25 cellular contexts compared by ENCODE assay signal in genomic region chr3:11224010-11224409, GRCh38. TPM values are rescaled to one million over a fixed set of nuclear protein-coding genes. Genes with fewer than 3 reads are reported as not detected.
DNase-seq lines count a peak whose midpoint lies in the region; ATAC-seq, FAIRE-seq and TF ChIP-seq lines count a peak whose summit lies in the region.
"Had no signal": no experiment of that assay in that cellular context is flagged by ENCODE, and none has a peak within 500 bp of the region (broad histone marks: within the 10 kb centered on the region; RNA-seq: fewer than 3 reads in every experiment).

No MANE protein-coding gene starts in this region.

- H3K79me2 ChIP-seq in Karpas-422 (ENCODE audit: low read length), result peaks cover 44% of the 10 kb centered on the region

- WGBS in small intestine, 3 donors, result 74 to 82% (median 80%) methylated on average over 3 of the region's 3 CpGs

- no peak overlapping the region for H3K4me3 ChIP-seq in Karpas-422 (ENCODE audit: low read length)
- no peak overlapping the region for H3K4me3 ChIP-seq in ascending aorta
- H3K4me3 ChIP-seq in small intestine (ENCODE audit: low read depth in 1 of 2, low read length in 2 of 2), result no peak overlapping the region
- no peak overlapping the region for H3K4me3 ChIP-seq in mucosa of descending colon
- H3K4me3 ChIP-seq: GM23338 had no signal

- H4K20me1 ChIP-seq in Karpas-422 (ENCODE audit: insufficient read depth, low read depth, low read length), result no peaks in the 10 kb centered on the region

- no peaks in the 10 kb centered on the region for H3K36me3 ChIP-seq in Karpas-422 (ENCODE audit: insufficient read depth, low read length)
- peaks cover 0 to 6% of the 10 kb centered on the region in 2 donors for H3K36me3 ChIP-seq in ascending aorta
- H3K36me3 ChIP-seq in small intestine (ENCODE audit: control insufficient read depth in 2 of 2, insufficient read depth in 2 of 2, low read length in 2 of 2), result no peaks in the 10 kb centered on the region
- no peaks in the 10 kb centered on the region for H3K36me3 ChIP-seq in mucosa of descending colon (ENCODE audit: low read depth)
- H3K36me3 ChIP-seq: MG63 had no signal

- no peak for FAIRE-seq in small intestine (lab: Jason Lieb, UNC)
- FAIRE-seq: G401.6, GM12892, HTR-8/SVneo had no signal

- H3K27ac ChIP-seq in Karpas-422 (ENCODE audit: low read length) (no peak overlapping the region), ascending aorta (peak overlapping the region; percentile 89 to 90), small intestine (ENCODE audit: low read depth in 1 of 2, low read length in 1 of 2) (no peak overlapping the region), caudate nucleus (ENCODE audit: low read depth, low read length) (no peak overlapping the region)
- H3K27ac ChIP-seq: 22Rv1 had no signal

- H3K4me1 ChIP-seq in Karpas-422 (ENCODE audit: low read length), result peaks cover 35% of the 10 kb centered on the region
- H3K4me1 ChIP-seq in ascending aorta, result peaks cover 3 to 7% of the 10 kb centered on the region in 2 donors
- H3K4me1 ChIP-seq in small intestine (ENCODE audit: control insufficient read depth in 2 of 2, insufficient read depth in 1 of 2, low read depth in 1 of 2, low read length in 1 of 2), result peaks cover 0 to 7% of the 10 kb centered on the region in 2 donors
- peaks cover 14% of the 10 kb centered on the region for H3K4me1 ChIP-seq in mucosa of descending colon (ENCODE audit: low read depth)

- no peaks in the 10 kb centered on the region for H3K9me2 ChIP-seq in Karpas-422 (replicated peaks; ENCODE audit: insufficient read depth, low read length)

- DNase-seq in SIG-M5 treated with dmso at 0.1 percent for 504 hours (lab: John Stamatoyannopoulos, UW; ENCODE audit: unreplicated experiment) (peak; percentile 23), SIG-M5 (lab: John Stamatoyannopoulos, UW) (no peak), Karpas-422 (no peak), ascending aorta (ENCODE audit: low spot score in 2 of 2) (no peak), small intestine (peak; percentile 61), caudate nucleus (lab: John Stamatoyannopoulos, UW) (no peak), mucosa of descending colon (no peak)
- no peak for DNase-seq in central memory CD4-positive, alpha-beta T cell
- DNase-seq: AML-193; C1 segment of cervical spinal cord; CD8-positive, alpha-beta memory T cell; HCEC 1CT; Kasumi-1; MG63; NCI-H1048; NCI-H1417 treated with DMSO at 0.1 percent for 48 hours; NCI-H187; NCI-H446 treated with DMSO at 0.1 percent for 48 hours; NCI-H526 treated with DMSO at 0.1 percent for 48 hours; OCI-M1 had no signal

- H3K27me3 ChIP-seq in Karpas-422 (ENCODE audit: low read length) (no peaks in the 10 kb centered on the region), ascending aorta (no peaks in the 10 kb centered on the region), small intestine (ENCODE audit: control insufficient read depth in 2 of 2, insufficient read depth in 2 of 2, low read length in 2 of 2) (no peaks in the 10 kb centered on the region)
- H3K27me3 ChIP-seq: MG63 had no signal

- no peak overlapping the region for H3K9ac ChIP-seq in Karpas-422 (ENCODE audit: low read length)

- no peak overlapping the region for H2AFZ ChIP-seq in Karpas-422 (ENCODE audit: low read length)
- H2AFZ ChIP-seq: GM23338 had no signal

- intact Hi-C loops in ascending aorta (cut with DNase I), result no loop called here
- intact Hi-C loops in mucosa of descending colon (cut with DNase I, micrococcal nuclease), result no loop called here

- H3K9me3 ChIP-seq in Karpas-422 (ENCODE audit: low read length) (no peaks in the 10 kb centered on the region), ascending aorta (no peaks in the 10 kb centered on the region), small intestine (ENCODE audit: control insufficient read depth, low read depth) (no peaks in the 10 kb centered on the region), mucosa of descending colon (no peaks in the 10 kb centered on the region)
- H3K9me3 ChIP-seq: MG63 had no signal

- ATAC-seq in mucosa of descending colon, result no peak
- ATAC-seq: GM23338 had no signal

- H3K4me2 ChIP-seq in Karpas-422 (ENCODE audit: low read depth, low read length, poor library complexity, severe bottlenecking), result peak overlapping the region; percentile 30
- H3K4me2 ChIP-seq: GM23338 had no signal

- TF ChIP-seq CTCF in ascending aorta (IDR thresholded peaks at IDR 0.05), result no peak
- TF ChIP-seq CTCF in mucosa of descending colon (IDR thresholded peaks at IDR 0.05), result no peak

RNA-seq across cellular contexts. Expression of gene ATG7, which starts 48.2 kb away (rescaled TPM):
- 24.6 and 50.9 TPM in 2 replicates for total RNA-seq in Karpas-422 (2014; rRNA removed; shearing (Covaris generic); ENCODE audit: low replicate concordance)
- total RNA-seq in ascending aorta (48.5 TPM), mucosa of descending colon (10 to 100 TPM; 40.4 to 49.6 (median 43.3) TPM)
- 10 to 100 TPM in 1 of 3 donors, 1 to 10 TPM in 2; 7.8 to 15.2 (median 8.1) TPM for polyA plus RNA-seq in small intestine

Comparison
In these comparisons a context has a peak if more than half of its experiments do, and no peak if none do; other contexts are left out.
1. DNase-seq: peak in SIG-M5 treated with dmso at 0.1 percent for 504 hours (single experiment) and small intestine (single experiment); none in SIG-M5 (single experiment), Karpas-422 (single experiment), ascending aorta (0 of 2), caudate nucleus (0 of 61), central memory CD4-positive, alpha-beta T cell (single experiment) and mucosa of descending colon (0 of 3).
2. H3K27ac ChIP-seq: peak in ascending aorta (2 of 2); none in Karpas-422 (single experiment), small intestine (0 of 2) and caudate nucleus (single experiment).